ENCODE assay signal across 8 cellular contexts in genomic region chr9:114653556-114654159, GRCh38. TPM values are rescaled to one million over a fixed set of nuclear protein-coding genes. Genes with fewer than 3 reads are reported as not detected.
DNase-seq lines count a peak whose midpoint lies in the region; ATAC-seq and TF ChIP-seq lines count a peak whose summit lies in the region.

No MANE protein-coding gene starts in this region.

- H3K9me3 ChIP-seq in Panc1 (ENCODE audit: control insufficient read depth, insufficient read depth, low read depth, low read length) (no peaks in the 10 kb centered on the region), neuronal stem cell (replicated peaks in 1 of 2; ENCODE audit: control insufficient read depth in 2 of 2, insufficient read depth in 1 of 2, low read depth in 1 of 2, low read length in 2 of 2) (peaks cover 0 to 1% of the 10 kb centered on the region in 2 donors), subcutaneous abdominal adipose tissue (ENCODE audit: control insufficient read depth in 5 of 5, low read length in 5 of 5) (no peaks in the 10 kb centered on the region)

- no peak overlapping the region for H2BK5ac ChIP-seq in neuronal stem cell (ENCODE audit: low read length)

- no peaks in the 10 kb centered on the region for H3K4me1 ChIP-seq in Panc1 (ENCODE audit: control insufficient read depth, insufficient read depth, low read length)
- H3K4me1 ChIP-seq in neuronal stem cell (ENCODE audit: control insufficient read depth in 2 of 2, insufficient read depth in 1 of 2, low read depth in 1 of 2, low read length in 2 of 2): peaks cover 0 to 2% of the 10 kb centered on the region in 2 donors
- H3K4me1 ChIP-seq in subcutaneous abdominal adipose tissue (ENCODE audit: control insufficient read depth in 5 of 5, insufficient read depth in 5 of 5, low read length in 5 of 5): peaks cover 2 to 9% (median 4%) of the 10 kb centered on the region in 5 donors

- no peaks in the 10 kb centered on the region for H3K36me3 ChIP-seq in Panc1 (ENCODE audit: control insufficient read depth, insufficient read depth, low read length)
- peaks cover 0 to 1% of the 10 kb centered on the region in 2 donors for H3K36me3 ChIP-seq in neuronal stem cell (replicated peaks in 1 of 2; ENCODE audit: control insufficient read depth in 2 of 2, insufficient read depth in 2 of 2, low read length in 2 of 2)
- peaks cover 0 to 4% (median 0%) of the 10 kb centered on the region in 5 donors for H3K36me3 ChIP-seq in subcutaneous abdominal adipose tissue (ENCODE audit: control insufficient read depth in 5 of 5, insufficient read depth in 5 of 5, low read length in 5 of 5)

- H3K4ac ChIP-seq in neuronal stem cell (ENCODE audit: low read length): no peak overlapping the region

- in situ Hi-C loops in Panc1 (cut with HindIII; ENCODE audit: low pct_unique_long_range_greater_than_20kb, low sequenced_read_pairs): no loop called here

- H3K27ac Mint-ChIP-seq in activated T-cell treated with anti-CD3 and anti-CD28 coated beads, Interleukin-2, amount 50 U/mL, for 72 hours: no peak overlapping the region

- no peak overlapping the region for H2BK12ac ChIP-seq in neuronal stem cell (ENCODE audit: low read length)

- no peak overlapping the region for H3K4me3 Mint-ChIP-seq in activated T-cell treated with anti-CD3 and anti-CD28 coated beads, Interleukin-2, amount 50 U/mL, for 72 hours

- no peak overlapping the region for H3K23ac ChIP-seq in neuronal stem cell (ENCODE audit: low read depth, low read length, poor library complexity)

- H3K79me1 ChIP-seq in neuronal stem cell (ENCODE audit: low read depth, low read length): no peaks in the 10 kb centered on the region

- no peak overlapping the region for H2BK15ac ChIP-seq in neuronal stem cell (ENCODE audit: low read length)

- no TSS peak for BruUV-seq in Panc1 (replicated peaks; lab: Mats Ljungman, UMichigan)

- H3K4me3 ChIP-seq in Panc1 (ENCODE audit: low read depth in 2 of 2, low read length in 2 of 2): no peak overlapping the region
- no peak overlapping the region for H3K4me3 ChIP-seq in fibroblast of pulmonary artery (replicated peaks; ENCODE audit: low read depth, low read length)
- no peak overlapping the region for H3K4me3 ChIP-seq in neuronal stem cell (ENCODE audit: low read length in 2 of 2)
- H3K4me3 ChIP-seq in subcutaneous abdominal adipose tissue (ENCODE audit: low read depth in 1 of 5, low read length in 5 of 5): no peak overlapping the region

- TF ChIP-seq CTCF in Panc1 (IDR thresholded peaks at IDR 0.05): peak; percentile 88
- TF ChIP-seq CTCF in fibroblast of pulmonary artery (IDR thresholded peaks at IDR 0.05; ENCODE audit: low read length, missing control alignments): peak; percentile 98

- peak; percentile 65 to 67 for DNase-seq in AML-193 (lab: John Stamatoyannopoulos, UW)
- DNase-seq in HuH-7.5 (ENCODE audit: low spot score): peak; percentile 66
- DNase-seq in Panc1 (ENCODE audit: low read depth, low spot score): peak; percentile 54
- DNase-seq in activated T-cell treated with anti-CD3 and anti-CD28 coated beads, Interleukin-2, amount 50 U/mL, for 72 hours: peak; percentile 82 to 85
- peak; percentile 83 for DNase-seq in fibroblast of pulmonary artery (ENCODE audit: low read depth)
- DNase-seq in neuronal stem cell (ENCODE audit: low spot score): peak; percentile 75

- H4K91ac ChIP-seq in neuronal stem cell (ENCODE audit: low read depth, low read length, poor library complexity): no peak overlapping the region

- no CpG with 5 or more reads among the region's 6 CpGs for WGBS in neuronal stem cell (ENCODE audit: extremely low coverage in 2 of 2, insufficient read length in 2 of 2, insufficient replicate concordance in 1 of 2), 2 donors

- H3K14ac ChIP-seq in neuronal stem cell (ENCODE audit: low read length): no peak overlapping the region

- no peaks in the 10 kb centered on the region for H3K36me3 Mint-ChIP-seq in activated T-cell treated with anti-CD3 and anti-CD28 coated beads, Interleukin-2, amount 50 U/mL, for 72 hours (ENCODE audit: insufficient read depth in 2 of 2)

- no peak overlapping the region for H2BK120ac ChIP-seq in neuronal stem cell (ENCODE audit: low read depth, low read length)

- H3K27ac ChIP-seq in Panc1 (ENCODE audit: low read length) (no peak overlapping the region), neuronal stem cell (replicated peaks; ENCODE audit: low read length) (no peak overlapping the region), subcutaneous abdominal adipose tissue (ENCODE audit: low read depth, low read length) (peak overlapping the region; percentile 20)

- H3K9me3 Mint-ChIP-seq in activated T-cell treated with anti-CD3 and anti-CD28 coated beads, Interleukin-2, amount 50 U/mL, for 72 hours: no peaks in the 10 kb centered on the region

- H2AK5ac ChIP-seq in neuronal stem cell (ENCODE audit: low read depth, low read length): no peak overlapping the region

- H3K27me3 ChIP-seq in Panc1 (ENCODE audit: control insufficient read depth, insufficient read depth, low read length) (no peaks in the 10 kb centered on the region), neuronal stem cell (ENCODE audit: control insufficient read depth in 3 of 3, insufficient read depth in 3 of 3, low read depth in 1 of 3, low read length in 3 of 3) (no peaks in the 10 kb centered on the region), subcutaneous abdominal adipose tissue (ENCODE audit: control insufficient read depth in 5 of 5, insufficient read depth in 4 of 5, low read length in 5 of 5) (no peaks in the 10 kb centered on the region)

- ATAC-seq in GM19035 (IDR thresholded peaks at IDR 0.05; ENCODE audit: unreplicated experiment) (peak; percentile 71), Panc1 (peak; percentile 76)
- peak; percentile 74 to 75 for ATAC-seq in activated T-cell treated with anti-CD3 and anti-CD28 coated beads, Interleukin-2, amount 50 U/mL, for 72 hours (replicated peaks in 1 of 2)

- peak overlapping the region; percentile 36 for H2AFZ ChIP-seq in neuronal stem cell (ENCODE audit: low read length)

- intact Hi-C loops in Panc1 (cut with micrococcal nuclease; ENCODE audit: unreplicated experiment): loop anchor here (2.0 to 5.0 kb wide), 3 partner anchors 151 to 249 kb away; no protein-coding TSS in a partner anchor

- H3K9ac ChIP-seq in neuronal stem cell (ENCODE audit: low read depth, low read length, poor library complexity) (no peak overlapping the region), subcutaneous abdominal adipose tissue (ENCODE audit: low read length in 5 of 5) (peak overlapping the region in 1 of 5 donors; percentile 21)

- H4K8ac ChIP-seq in neuronal stem cell (ENCODE audit: low read depth, low read length): no peak overlapping the region

- peaks cover 20% of the 10 kb centered on the region for H3K4me1 Mint-ChIP-seq in activated T-cell treated with anti-CD3 and anti-CD28 coated beads, Interleukin-2, amount 50 U/mL, for 72 hours (ENCODE audit: low read depth)

- H3K4me2 ChIP-seq in neuronal stem cell (ENCODE audit: insufficient read depth, low read length, poor library complexity, severe bottlenecking): no peak overlapping the region

- POLR2A ChIA-PET in Panc1 (lab: Charles Lee): no interaction called here

- no peak overlapping the region for H3K18ac ChIP-seq in neuronal stem cell (ENCODE audit: low read length)

- CTCF ChIA-PET in Panc1 (lab: Charles Lee): interaction anchor here (0.6 to 1.9 kb wide), 10 partner anchors 41 to 248 kb away, joined by 3 to 15 read pairs (median 5); no protein-coding TSS in a partner anchor

- H3K27me3 Mint-ChIP-seq in activated T-cell treated with anti-CD3 and anti-CD28 coated beads, Interleukin-2, amount 50 U/mL, for 72 hours (ENCODE audit: low read depth): no peaks in the 10 kb centered on the region

RNA-seq across cellular contexts. Expression of gene TEX53, which starts 3.9 kb away (rescaled TPM):
- not detected for total RNA-seq in Panc1 (2021; ENCODE audit: unreplicated experiment)
- polyA plus RNA-seq in Panc1 (2012; ENCODE audit: insufficient read length): not detected
- total RNA-seq in activated T-cell treated with anti-CD3 and anti-CD28 coated beads, Interleukin-2, amount 50 U/mL, for 72 hours: not detected
- polyA plus RNA-seq in neuronal stem cell (2013, experiment 1 of 2): not detected
- polyA plus RNA-seq in neuronal stem cell (2013, experiment 2 of 2): not detected

RNA-seq across cellular contexts. Expression of gene TEX48, which starts 28.3 kb away (rescaled TPM):
- not detected for total RNA-seq in Panc1 (2021; ENCODE audit: unreplicated experiment)
- polyA plus RNA-seq in Panc1 (2012; ENCODE audit: insufficient read length): not detected
- total RNA-seq in activated T-cell treated with anti-CD3 and anti-CD28 coated beads, Interleukin-2, amount 50 U/mL, for 72 hours: 1 to 10 TPM; 1.4 to 1.7 TPM
- polyA plus RNA-seq in neuronal stem cell (2013, experiment 1 of 2): not detected
- polyA plus RNA-seq in neuronal stem cell (2013, experiment 2 of 2): not detected

RNA-seq across cellular contexts. Expression of gene TMEM268, which starts 42.6 kb away (rescaled TPM):
- total RNA-seq in Panc1 (2021; ENCODE audit: unreplicated experiment): 9.0 TPM
- polyA plus RNA-seq in Panc1 (2012; ENCODE audit: insufficient read length): 5.0 TPM
- 10 to 100 TPM; 36.0 to 39.2 TPM for total RNA-seq in activated T-cell treated with anti-CD3 and anti-CD28 coated beads, Interleukin-2, amount 50 U/mL, for 72 hours
- 0.49 TPM for polyA plus RNA-seq in neuronal stem cell (2013, experiment 1 of 2)
- polyA plus RNA-seq in neuronal stem cell (2013, experiment 2 of 2): 0.47 TPM
